26 cellular contexts compared by ENCODE assay signal in genomic region chr5:170722316-170722715, GRCh38.
"Had no signal": no experiment of that assay in that cellular context is flagged by ENCODE, and none has a peak within 500 bp of the region (broad histone marks: within the 10 kb centered on the region; RNA-seq: fewer than 3 reads in every experiment).

No MANE protein-coding gene starts in this region.

- H3K4me3 ChIP-seq: dorsolateral prefrontal cortex, gastrocnemius medialis, hepatocyte, ovary, psoas muscle, skin epidermis, spleen, thoracic aorta, tibial nerve, upper lobe of left lung had no signal

- H3K27ac ChIP-seq: dorsolateral prefrontal cortex, epithelial cell of prostate, gastrocnemius medialis, hepatocyte, ovary, psoas muscle, skin epidermis, spleen, thoracic aorta, tibial nerve, upper lobe of left lung had no signal

- H3K4me1 Mint-ChIP-seq: naive thymus-derived CD4-positive, alpha-beta T cell; nephron; stimulated activated naive B cell treated with anti-CD40 and anti-IgM and Interleukin-4, amounts not matched to agents 10 μg/mL and 1 μg/mL and 100 μg/mL, for 72 hours had no signal

- DNase-seq: dorsolateral prefrontal cortex; effector CD4-positive, alpha-beta T cell; foreskin fibroblast; gastrocnemius medialis; head of caudate nucleus; kidney; mesendoderm; midbrain; naive thymus-derived CD4-positive, alpha-beta T cell; nucleus accumbens; ovary; posterior cingulate gyrus; psoas muscle; right cardiac atrium; spleen; stimulated activated naive B cell treated with anti-CD40 and anti-IgM and Interleukin-4, amounts not matched to agents 10 μg/mL and 1 μg/mL and 100 μg/mL, for 72 hours; upper lobe of left lung had no signal

- H2AFZ ChIP-seq: hepatocyte had no signal

- ATAC-seq: esophagus mucosa; gastrocnemius medialis; left lobe of liver; naive thymus-derived CD4-positive, alpha-beta T cell; psoas muscle; right cardiac atrium; stimulated activated naive B cell treated with anti-CD40 and anti-IgM and Interleukin-4, amounts not matched to agents 10 μg/mL and 1 μg/mL and 100 μg/mL, for 72 hours had no signal

- H3K9me3 ChIP-seq: gastrocnemius medialis, ovary, psoas muscle, spleen, thoracic aorta, tibial nerve, upper lobe of left lung had no signal

- H3K27ac Mint-ChIP-seq: naive thymus-derived CD4-positive, alpha-beta T cell; nephron; stimulated activated naive B cell treated with anti-CD40 and anti-IgM and Interleukin-4, amounts not matched to agents 10 μg/mL and 1 μg/mL and 100 μg/mL, for 72 hours; stimulated activated naive CD8-positive, alpha-beta T cell treated with anti-CD3 and anti-CD28 coated beads, Interleukin-15, Interleukin-2, amounts not matched to agents 100 ng/mL and 50 ng/mL, for 24 hours had no signal

- H3K27me3 ChIP-seq: gastrocnemius medialis, hepatocyte, ovary, tibial nerve, upper lobe of left lung had no signal

- H3K4me3 Mint-ChIP-seq: naive thymus-derived CD4-positive, alpha-beta T cell; nephron; stimulated activated naive B cell treated with anti-CD40 and anti-IgM and Interleukin-4, amounts not matched to agents 10 μg/mL and 1 μg/mL and 100 μg/mL, for 72 hours; stimulated activated naive CD8-positive, alpha-beta T cell treated with anti-CD3 and anti-CD28 coated beads, Interleukin-15, Interleukin-2, amounts not matched to agents 100 ng/mL and 50 ng/mL, for 24 hours had no signal

- H3K36me3 Mint-ChIP-seq: naive thymus-derived CD4-positive, alpha-beta T cell; stimulated activated naive B cell treated with anti-CD40 and anti-IgM and Interleukin-4, amounts not matched to agents 10 μg/mL and 1 μg/mL and 100 μg/mL, for 72 hours had no signal

- H3K79me2 ChIP-seq: hepatocyte had no signal

- H3K9me3 Mint-ChIP-seq: stimulated activated naive B cell treated with anti-CD40 and anti-IgM and Interleukin-4, amounts not matched to agents 10 μg/mL and 1 μg/mL and 100 μg/mL, for 72 hours; stimulated activated naive CD8-positive, alpha-beta T cell treated with anti-CD3 and anti-CD28 coated beads, Interleukin-15, Interleukin-2, amounts not matched to agents 100 ng/mL and 50 ng/mL, for 24 hours had no signal

- H3K4me1 ChIP-seq: gastrocnemius medialis, psoas muscle, spleen, tibial nerve, upper lobe of left lung had no signal

- H3K4me2 ChIP-seq: hepatocyte had no signal

- H3K36me3 ChIP-seq: gastrocnemius medialis, ovary, spleen, thoracic aorta, tibial nerve, upper lobe of left lung had no signal
